Comparison of ENCODE assay signal across 19 cellular contexts in the genomic region with DNA sequence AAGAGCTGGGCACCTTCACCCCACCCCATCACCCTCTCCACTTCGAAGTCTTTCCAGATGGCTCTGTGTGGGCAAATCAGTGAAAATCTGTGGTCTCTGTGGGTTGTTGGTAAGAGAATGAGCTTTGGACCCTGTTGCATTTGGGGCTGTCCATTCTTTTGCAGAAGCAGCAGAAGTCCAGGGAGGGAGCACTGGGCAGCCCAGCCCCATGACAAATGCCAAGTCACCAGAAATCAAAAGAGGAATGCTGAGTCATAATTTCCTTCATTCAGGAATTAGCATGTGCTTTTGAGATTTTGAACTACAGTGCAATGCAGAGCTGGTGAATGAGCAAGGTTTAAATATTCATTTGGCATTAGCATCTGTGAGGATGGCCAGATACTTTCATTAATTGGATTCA.
A peak's percentile ranks its signal among the peaks of the same experiment; 100 is the strongest.
DNase-seq lines count a peak whose midpoint lies in the region; ATAC-seq and TF ChIP-seq lines count a peak whose summit lies in the region.
"Had no signal": no experiment of that assay in that cellular context is flagged by ENCODE, and none has a peak within 500 bp of the region (broad histone marks: within the 10 kb centered on the region; RNA-seq: fewer than 3 reads in every experiment).

No MANE protein-coding gene starts in this region.

- H3K36me3 Mint-ChIP-seq in MCF 10A (ENCODE audit: insufficient read depth, unreplicated experiment), result no peaks in the 10 kb centered on the region
- H3K36me3 Mint-ChIP-seq: CD8-positive, alpha-beta memory T cell had no signal

- H3K36me3 ChIP-seq in breast epithelium, result no peaks in the 10 kb centered on the region
- H3K36me3 ChIP-seq: pancreas, tibial nerve had no signal

- TF ChIP-seq CTCF in MCF 10A (IDR thresholded peaks at IDR 0.05; ENCODE audit: unreplicated experiment) (no peak), breast epithelium (IDR thresholded peaks at IDR 0.05) (no peak), fibroblast of the aortic adventitia (IDR thresholded peaks at IDR 0.05; ENCODE audit: insufficient read depth, low read length) (no peak)

- no peaks in the 10 kb centered on the region for H3K4me1 ChIP-seq in breast epithelium
- H3K4me1 ChIP-seq: pancreas had no signal

- no peaks in the 10 kb centered on the region for H3K27me3 Mint-ChIP-seq in MCF 10A (ENCODE audit: insufficient read depth, unreplicated experiment)
- H3K27me3 Mint-ChIP-seq: CD8-positive, alpha-beta memory T cell had no signal

- TF ChIP-seq POLR2A in breast epithelium (IDR thresholded peaks at IDR 0.05), result no peak

- no peak overlapping the region for H3K27ac ChIP-seq in breast epithelium
- H3K27ac ChIP-seq: pancreas, skin epidermis, tibial nerve had no signal

- no peak overlapping the region for H3K27ac Mint-ChIP-seq in MCF 10A (ENCODE audit: low read depth, unreplicated experiment)
- H3K27ac Mint-ChIP-seq: CD8-positive, alpha-beta memory T cell had no signal

- POLR2A ChIA-PET in MCF 10A (lab: Yijun Ruan, JAX), result no interaction called here

- no peaks in the 10 kb centered on the region for H3K9me3 ChIP-seq in breast epithelium
- H3K9me3 ChIP-seq: pancreas, tibial nerve had no signal

- H3K4me3 ChIP-seq in breast epithelium (no peak overlapping the region), fibroblast of the aortic adventitia (ENCODE audit: low read depth, low read length) (no peak overlapping the region)
- H3K4me3 ChIP-seq: pancreas, skin epidermis, tibial nerve had no signal

- no peaks in the 10 kb centered on the region for H3K27me3 ChIP-seq in breast epithelium
- H3K27me3 ChIP-seq: pancreas, tibial nerve had no signal

- CTCF ChIA-PET in MCF 10A (lab: Yijun Ruan, JAX), result interaction anchor here (0.5 kb wide), 1 partner anchor 114 kb away, joined by 3 read pairs; no protein-coding TSS in a partner anchor

- H3K9me3 Mint-ChIP-seq in MCF 10A (ENCODE audit: unreplicated experiment), result no peaks in the 10 kb centered on the region

- intact Hi-C loops in MCF 10A (cut with micrococcal nuclease) (no loop called here), breast epithelium (cut with DNase I; ENCODE audit: low total_unique reads) (no loop called here)

- H3K4me3 Mint-ChIP-seq in MCF 10A (ENCODE audit: unreplicated experiment), result no peak overlapping the region
- H3K4me3 Mint-ChIP-seq: CD8-positive, alpha-beta memory T cell had no signal

- no peak for ATAC-seq in GM21723 (IDR thresholded peaks at IDR 0.05; ENCODE audit: unreplicated experiment)
- ATAC-seq: pancreas, Right ventricle myocardium inferior had no signal

- DNase-seq in MCF 10A (ENCODE audit: unreplicated experiment) (peak; percentile 14), breast epithelium (ENCODE audit: low spot score in 2 of 2) (no peak), amniotic epithelial cell (ENCODE audit: low read depth) (peak; percentile 1), fibroblast of the aortic adventitia (ENCODE audit: low read depth) (peak; percentile 51), hypothalamus (lab: John Stamatoyannopoulos, UW) (no peak), HCEC 1CT (no peak)
- no peak for DNase-seq in activated CD4-positive, alpha-beta T cell treated with anti-CD3 and anti-CD28 coated beads, Interleukin-2, amount 50 U/mL, for 4 hours
- DNase-seq: 8988T; activated CD4-positive, alpha-beta T cell treated with anti-CD3 and anti-CD28 coated beads for 1 hour; activated CD8-positive, alpha-beta memory T cell treated with anti-CD3 and anti-CD28 coated beads, Interleukin-2, amount 50 U/mL, for 48 hours; activated naive CD4-positive, alpha-beta T cell treated with anti-CD3 and anti-CD28 coated beads, Interleukin-2, amount 50 U/mL, for 16 hours; CD8-positive, alpha-beta memory T cell; NK-92 treated with Interleukin-12 subunit alpha and Interleukin-12 subunit beta, amount 100 ng/mL, for 24 hours; pancreas; stimulated activated CD4-positive, alpha-beta T cell treated with anti-CD3 and anti-CD28 coated beads, Interleukin-4, amount 100 ng/mL, for 4 hours had no signal

- peaks cover 5% of the 10 kb centered on the region for H3K4me1 Mint-ChIP-seq in MCF 10A (ENCODE audit: insufficient read depth, unreplicated experiment)
- H3K4me1 Mint-ChIP-seq: CD8-positive, alpha-beta memory T cell had no signal

- no TSS peak for BruUV-seq in MCF 10A (replicated peaks; lab: Mats Ljungman, UMichigan)

Comparison
In these comparisons a context has a peak if more than half of its experiments do, and no peak if none do; other contexts are left out.
1. DNase-seq: peak in MCF 10A (single experiment), amniotic epithelial cell (single experiment) and fibroblast of the aortic adventitia (single experiment); none in breast epithelium (0 of 2), activated CD4-positive, alpha-beta T cell treated with anti-CD3 and anti-CD28 coated beads, Interleukin-2, amount 50 U/mL, for 4 hours (0 of 2), hypothalamus (0 of 51) and HCEC 1CT (single experiment).